Comparison of ENCODE assay signal across 10 cellular contexts in genomic region chr10:92688573-92688926, GRCh38. TPM values are rescaled to one million over a fixed set of nuclear protein-coding genes. Genes with fewer than 3 reads are reported as not detected.
A peak's percentile ranks its signal among the peaks of the same experiment; 100 is the strongest.
DNase-seq lines count a peak whose midpoint lies in the region; ATAC-seq and TF ChIP-seq lines count a peak whose summit lies in the region.
"Had no signal": no experiment of that assay in that cellular context is flagged by ENCODE, and none has a peak within 500 bp of the region (broad histone marks: within the 10 kb centered on the region; RNA-seq: fewer than 3 reads in every experiment).

No MANE protein-coding gene starts in this region.

- peak overlapping the region; percentile 85 to 94 (median 89) for H3K27ac ChIP-seq in right lobe of liver
- H3K27ac ChIP-seq in tibial artery = peak overlapping the region in 1 of 2 donors; percentile 75
- H3K27ac ChIP-seq: C4-2B had no signal

- peak overlapping the region; percentile 71 to 81 for H3K4me3 Mint-ChIP-seq in activated T-cell treated with anti-CD3 and anti-CD28 coated beads, Interleukin-2, amount 50 U/mL, for 72 hours
- H3K4me3 Mint-ChIP-seq in activated naive CD8-positive, alpha-beta T cell = peak overlapping the region; percentile 80

- H3K9me3 Mint-ChIP-seq in activated T-cell treated with anti-CD3 and anti-CD28 coated beads, Interleukin-2, amount 50 U/mL, for 72 hours = peaks cover 0 to 2% of the 10 kb centered on the region in 2 donors
- no peaks in the 10 kb centered on the region for H3K9me3 Mint-ChIP-seq in activated naive CD8-positive, alpha-beta T cell (ENCODE audit: low read depth)

- peaks cover 0 to 12% (median under 1%) of the 10 kb centered on the region in 4 donors for H3K4me1 ChIP-seq in right lobe of liver
- H3K4me1 ChIP-seq in tibial artery = peaks cover 0 to 17% (median 10%) of the 10 kb centered on the region in 4 donors

- TF ChIP-seq CTCF in right lobe of liver (IDR thresholded peaks at IDR 0.05) (no peak), tibial artery (IDR thresholded peaks at IDR 0.05) (no peak)

- peak overlapping the region; percentile 82 to 88 (median 85) for H3K4me3 ChIP-seq in right lobe of liver
- peak overlapping the region; percentile 63 to 82 for H3K4me3 ChIP-seq in tibial artery

- H3K27ac Mint-ChIP-seq in activated T-cell treated with anti-CD3 and anti-CD28 coated beads, Interleukin-2, amount 50 U/mL, for 72 hours = no peak overlapping the region
- no peak overlapping the region for H3K27ac Mint-ChIP-seq in activated naive CD8-positive, alpha-beta T cell

- H3K36me3 ChIP-seq in right lobe of liver (no peaks in the 10 kb centered on the region), tibial artery (no peaks in the 10 kb centered on the region)

- H3K27me3 ChIP-seq in right lobe of liver = no peaks in the 10 kb centered on the region
- H3K27me3 ChIP-seq in tibial artery = peaks cover 0 to 25% of the 10 kb centered on the region in 2 donors

- no peak for TF ChIP-seq POLR2A in right lobe of liver (IDR thresholded peaks at IDR 0.05)

- no peak for ATAC-seq in activated T-cell treated with anti-CD3 and anti-CD28 coated beads, Interleukin-2, amount 50 U/mL, for 72 hours (replicated peaks in 1 of 2)
- no peak for ATAC-seq in right lobe of liver
- ATAC-seq in activated CD4-positive, CD25-positive, alpha-beta regulatory T cell treated with anti-CD3 and anti-CD28 coated beads, Interleukin-2, amount 50 U/mL, for 24 hours = no peak

- 8% methylated on average over 5 of the region's 5 CpGs for WGBS in right lobe of liver (ENCODE audit: insufficient coverage, low coverage, low lambda C conversion rate, missing lambda C conversion rate)

- intact Hi-C loops in right lobe of liver (cut with DNase I) = no loop called here
- intact Hi-C loops in tibial artery (cut with DNase I; ENCODE audit: low total_unique reads) = no loop called here

- no peak for DNase-seq in activated T-cell treated with anti-CD3 and anti-CD28 coated beads, Interleukin-2, amount 50 U/mL, for 72 hours
- DNase-seq in activated T-cell treated with anti-CD3 and anti-CD28 coated beads, Interleukin-2, amount 50 U/mL, for 1 hour = no peak
- DNase-seq in right lobe of liver = no peak
- no peak for DNase-seq in tibial artery
- no peak for DNase-seq in AG08395 (ENCODE audit: low spot score)
- DNase-seq in NCI-H1417 (lab: John Stamatoyannopoulos, UW) = no peak
- DNase-seq: NCI-H1436 treated with DMSO at 0.1 percent for 48 hours had no signal

- H3K27me3 Mint-ChIP-seq in activated T-cell treated with anti-CD3 and anti-CD28 coated beads, Interleukin-2, amount 50 U/mL, for 72 hours (ENCODE audit: low read depth) = peaks cover 70% of the 10 kb centered on the region
- peaks cover 42% of the 10 kb centered on the region for H3K27me3 Mint-ChIP-seq in activated naive CD8-positive, alpha-beta T cell

- H3K36me3 Mint-ChIP-seq in activated T-cell treated with anti-CD3 and anti-CD28 coated beads, Interleukin-2, amount 50 U/mL, for 72 hours (ENCODE audit: insufficient read depth in 2 of 2) = no peaks in the 10 kb centered on the region
- H3K36me3 Mint-ChIP-seq in activated naive CD8-positive, alpha-beta T cell = peaks cover 6% of the 10 kb centered on the region

- H3K9me3 ChIP-seq in right lobe of liver (no peaks in the 10 kb centered on the region), tibial artery (peaks cover 0 to 17% (median 0%) of the 10 kb centered on the region in 3 donors)

- H3K4me1 Mint-ChIP-seq in activated T-cell treated with anti-CD3 and anti-CD28 coated beads, Interleukin-2, amount 50 U/mL, for 72 hours (ENCODE audit: low read depth) = peaks cover 22% of the 10 kb centered on the region
- peaks cover 27% of the 10 kb centered on the region for H3K4me1 Mint-ChIP-seq in activated naive CD8-positive, alpha-beta T cell (ENCODE audit: low read depth)

RNA-seq across cellular contexts. Expression of gene HHEX, which starts 1.2 kb away (rescaled TPM):
- total RNA-seq in activated T-cell treated with anti-CD3 and anti-CD28 coated beads, Interleukin-2, amount 50 U/mL, for 72 hours = under 1 TPM; 0.34 to 0.67 TPM
- 10 to 100 TPM; 26.8 to 73.2 (median 42.0) TPM for total RNA-seq in right lobe of liver

Comparison
In these comparisons a context has a peak if more than half of its experiments do, and no peak if none do; other contexts are left out.
1. RNA of gene HHEX, which starts 1.2 kb away (total RNA-seq): 26.8 to 73.2 TPM in right lobe of liver; 0.34 to 0.67 TPM in activated T-cell treated with anti-CD3 and anti-CD28 coated beads, Interleukin-2, amount 50 U/mL, for 72 hours; every median in the first group is over 10 times any median in the second.